Comparison of ENCODE assay signal across 8 cellular contexts in the genomic region with DNA sequence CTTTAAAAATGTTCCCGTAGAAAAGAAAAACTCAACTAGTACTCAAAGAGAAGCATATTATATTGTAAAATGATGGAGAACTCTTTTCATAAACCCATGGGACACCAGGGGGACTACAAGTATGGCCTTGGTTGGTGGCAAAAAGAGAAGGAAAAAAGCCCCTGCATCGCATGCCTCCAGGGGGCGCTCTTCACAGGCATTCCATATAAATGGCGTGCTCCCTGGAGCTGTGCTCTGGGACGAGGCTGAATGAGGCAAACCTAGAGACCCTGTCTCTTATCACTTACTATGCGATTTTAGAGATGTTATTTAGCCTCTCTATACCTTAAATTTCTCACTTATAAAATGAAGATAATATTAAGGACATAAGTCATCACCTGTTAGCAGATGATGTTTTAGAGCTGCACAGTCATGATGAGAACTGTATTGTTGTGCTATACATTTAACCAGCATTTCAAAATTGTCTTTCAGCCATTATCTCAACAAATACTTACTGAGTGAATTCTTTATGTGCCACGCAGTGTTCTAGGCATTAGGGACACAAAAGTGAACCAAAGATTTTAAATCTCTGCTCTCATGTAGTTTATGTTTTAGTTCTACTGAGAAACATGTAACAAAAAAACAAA.
DNase-seq lines count a peak whose midpoint lies in the region; ATAC-seq and TF ChIP-seq lines count a peak whose summit lies in the region.

No MANE protein-coding gene starts in this region.

- H3K79me2 ChIP-seq in SK-N-SH (ENCODE audit: insufficient read depth), result peaks cover 28% of the 10 kb centered on the region

- TF ChIP-seq CTCF in GM10248 (IDR thresholded peaks at IDR 0.05; ENCODE audit: control extremely low read depth, extremely low read depth, low read depth, missing control alignments) (peak; percentile 74), SK-N-SH (IDR thresholded peaks at IDR 0.05) (peak; percentile 80), adrenal gland (IDR thresholded peaks at IDR 0.05) (peak; percentile 52 to 73 (median 65))

- POLR2A ChIA-PET in GM10248 (lab: Yijun Ruan, JAX), result no interaction called here
- POLR2A ChIA-PET in SK-N-SH (lab: Yijun Ruan, JAX), result no interaction called here

- no peak overlapping the region for H3K9ac ChIP-seq in SK-N-SH

- no peak overlapping the region for H2AFZ ChIP-seq in SK-N-SH (ENCODE audit: low read depth)

- H3K27ac ChIP-seq in SK-N-SH (ENCODE audit: low read depth in 2 of 2, low read length in 1 of 2) (no peak overlapping the region), adrenal gland (no peak overlapping the region)

- CTCF ChIA-PET in GM10248 (lab: Yijun Ruan, JAX) (interaction anchor here (0.6 to 5.1 kb wide), 46 partner anchors 9 to 609 kb away, joined by 3 to 95 read pairs (median 5); a partner anchor contains a TSS), SK-N-SH (lab: Yijun Ruan, JAX) (interaction anchor here (0.6 to 1.8 kb wide), 16 partner anchors 10 to 553 kb away, joined by 3 to 10 read pairs (median 4); a partner anchor contains a TSS)

- 0 out of 2 replicates have a peak, but pooled peaks cover 4% of the 10 kb centered on the region for H4K20me1 ChIP-seq in SK-N-SH (ENCODE audit: insufficient read depth)

- no peaks in the 10 kb centered on the region for H3K9me2 ChIP-seq in SK-N-SH

- no peak overlapping the region for H3K4me2 ChIP-seq in SK-N-SH

- H3K9me3 Mint-ChIP-seq in stimulated activated naive B cell treated with anti-CD40 and anti-IgM and Interleukin-4, amounts not matched to agents 10 μg/mL and 1 μg/mL and 100 μg/mL, for 72 hours, result no peaks in the 10 kb centered on the region

- H3K27me3 ChIP-seq in SK-N-SH (ENCODE audit: insufficient read depth) (no peaks in the 10 kb centered on the region), adrenal gland (no peaks in the 10 kb centered on the region)

- H3K4me1 ChIP-seq in SK-N-SH (ENCODE audit: control insufficient read depth in 1 of 2, insufficient read depth in 2 of 2, low read depth in 1 of 2, low read length in 1 of 2) (peaks cover 0 to 4% of the 10 kb centered on the region in 2 experiments; a peak in 2 of 4 replicates), adrenal gland (replicated peaks in 1 of 2) (no peaks in the 10 kb centered on the region)

- H3K36me3 ChIP-seq in SK-N-SH (replicated peaks in 1 of 2; ENCODE audit: control insufficient read depth in 1 of 2, insufficient read depth in 2 of 2, low read length in 1 of 2) (peaks cover 19 to 43% of the 10 kb centered on the region in 2 experiments), adrenal gland (replicated peaks in 1 of 2) (peaks cover 0 to 6% of the 10 kb centered on the region in 2 donors)

- WGBS in SK-N-SH (ENCODE audit: low lambda C conversion rate), result 86% methylated on average over 7 of the region's 7 CpGs
- WGBS in adrenal gland, 4 donors, result 62 to 67% (median 64%) methylated on average over 7 of the region's 7 CpGs

- no peak overlapping the region for H3K4me3 Mint-ChIP-seq in stimulated activated naive B cell treated with anti-CD40 and anti-IgM and Interleukin-4, amounts not matched to agents 10 μg/mL and 1 μg/mL and 100 μg/mL, for 72 hours

- no peak overlapping the region for H3K27ac Mint-ChIP-seq in stimulated activated naive B cell treated with anti-CD40 and anti-IgM and Interleukin-4, amounts not matched to agents 10 μg/mL and 1 μg/mL and 100 μg/mL, for 72 hours

- no peak for TF ChIP-seq POLR2A in adrenal gland (IDR thresholded peaks at IDR 0.05)

- peaks cover 14% of the 10 kb centered on the region for H3F3A ChIP-seq in SK-N-SH (replicated peaks; ENCODE audit: insufficient read depth)

- DNase-seq in GM10248 (ENCODE audit: extremely low spot score), result peak; percentile 36
- peak; percentile 14 for DNase-seq in SK-N-SH
- peak in 6 of 7 donors; percentile 31 to 72 (median 50) for DNase-seq in adrenal gland
- peak; percentile 12 to 39 for DNase-seq in hippocampal formation (lab: John Stamatoyannopoulos, UW)
- peak; percentile 3 to 32 for DNase-seq in stimulated activated CD4-positive, alpha-beta T cell treated with anti-CD3 and anti-CD28 coated beads, Interleukin-15, amount 100 ng/mL, for 48 hours (ENCODE audit: low read depth in 2 of 2)
- DNase-seq in stimulated activated naive B cell treated with anti-CD40 and anti-IgM and Interleukin-4, amounts not matched to agents 10 μg/mL and 1 μg/mL and 100 μg/mL, for 72 hours, result no peak
- DNase-seq in hepatic stellate cell (ENCODE audit: low spot score), result no peak

- no peaks in the 10 kb centered on the region for H3K9me3 ChIP-seq in SK-N-SH
- no peaks in the 10 kb centered on the region for H3K9me3 ChIP-seq in adrenal gland (replicated peaks in 1 of 3)

- H3K4me3 ChIP-seq in SK-N-SH (ENCODE audit: low read depth in 2 of 2, low read length in 1 of 2), result peak overlapping the region in 1 of 2 experiments; percentile 52; a peak in 1 of 4 replicates
- H3K4me3 ChIP-seq in adrenal gland, result no peak overlapping the region

- TF ChIP-seq RAD21 in SK-N-SH (IDR thresholded peaks at IDR 0.05; ENCODE audit: low read length), result peak; percentile 24; the same call in 1 of the 2 replicates

- no peak for TF ChIP-seq EP300 in SK-N-SH (IDR thresholded peaks at IDR 0.05; ENCODE audit: borderline replicate concordance in 1 of 2, low read depth in 1 of 2, low read length in 1 of 2)

- peak; percentile 60 for ATAC-seq in HG03378 (IDR thresholded peaks at IDR 0.05; ENCODE audit: unreplicated experiment)
- ATAC-seq in stimulated activated naive B cell treated with anti-CD40 and anti-IgM and Interleukin-4, amounts not matched to agents 10 μg/mL and 1 μg/mL and 100 μg/mL, for 72 hours (replicated peaks), result no peak

- intact Hi-C loops in adrenal gland (cut with DNase I), result no loop called here

- peaks cover 0 to 3% of the 10 kb centered on the region in 2 donors for H3K36me3 Mint-ChIP-seq in stimulated activated naive B cell treated with anti-CD40 and anti-IgM and Interleukin-4, amounts not matched to agents 10 μg/mL and 1 μg/mL and 100 μg/mL, for 72 hours

- peaks cover 0 to 2% of the 10 kb centered on the region in 2 donors for H3K4me1 Mint-ChIP-seq in stimulated activated naive B cell treated with anti-CD40 and anti-IgM and Interleukin-4, amounts not matched to agents 10 μg/mL and 1 μg/mL and 100 μg/mL, for 72 hours

- H3K27me3 Mint-ChIP-seq in stimulated activated naive B cell treated with anti-CD40 and anti-IgM and Interleukin-4, amounts not matched to agents 10 μg/mL and 1 μg/mL and 100 μg/mL, for 72 hours, result no peaks in the 10 kb centered on the region

TF ChIP-seq in SK-N-SH, 30 proteins besides CTCF, POLR2A, EP300 and RAD21:
- TF ChIP-seq TCF12 (IDR thresholded peaks at IDR 0.05) (no peak), FOXJ3 (CRISPR knock-in tag; IDR thresholded peaks at IDR 0.05) (no peak), TEAD4 (IDR thresholded peaks at IDR 0.05; ENCODE audit: borderline replicate concordance, insufficient read depth) (no peak), SMC3 (IDR thresholded peaks at IDR 0.05; ENCODE audit: low read depth, low read length) (peak; percentile 26)

Comparison
In these comparisons a context has a peak if more than half of its experiments do, and no peak if none do; other contexts are left out.
1. DNase-seq: peak in GM10248 (single experiment), SK-N-SH (single experiment), adrenal gland (6 of 7), hippocampal formation (2 of 2) and stimulated activated CD4-positive, alpha-beta T cell treated with anti-CD3 and anti-CD28 coated beads, Interleukin-15, amount 100 ng/mL, for 48 hours (2 of 2); none in stimulated activated naive B cell treated with anti-CD40 and anti-IgM and Interleukin-4, amounts not matched to agents 10 μg/mL and 1 μg/mL and 100 μg/mL, for 72 hours (single experiment) and hepatic stellate cell (single experiment).
2. Peak in every context shown above with its lines, with median percentiles within 50 percentile points of each other: CTCF ChIP-seq.